In genomic region chr12:1367331-1367730, GRCh38 we compare ENCODE assay signal across 19 cellular contexts.
DNase-seq lines count a peak whose midpoint lies in the region; ATAC-seq, FAIRE-seq and TF ChIP-seq lines count a peak whose summit lies in the region.
"Had no signal": no experiment of that assay in that cellular context is flagged by ENCODE, and none has a peak within 500 bp of the region (broad histone marks: within the 10 kb centered on the region; RNA-seq: fewer than 3 reads in every experiment).

No MANE protein-coding gene starts in this region.

- H3K9me3 Mint-ChIP-seq in endodermal cell (no peaks in the 10 kb centered on the region), neural progenitor cell (no peaks in the 10 kb centered on the region)
- H3K9me3 Mint-ChIP-seq: CD8-positive, alpha-beta T cell had no signal

- H3K9ac ChIP-seq in endodermal cell (ENCODE audit: extremely low read depth, low read length, poor library complexity, severe bottlenecking) (no peak overlapping the region), neural progenitor cell (no peak overlapping the region)
- H3K9ac ChIP-seq: BLaER1 treated with 17β-estradiol and CSF1 and Interleukin-3, amounts not matched to agents 10 nM and 100 nM; KMS-11; SK-N-SH had no signal

- TF ChIP-seq POLR2A in H54 (IDR thresholded peaks at IDR 0.05; ENCODE audit: low read depth, low read length), result no peak
- TF ChIP-seq POLR2A in GM12892 (IDR thresholded peaks at IDR 0.05; ENCODE audit: low read depth, low read length), result no peak

- no peak overlapping the region for H3K27ac Mint-ChIP-seq in endodermal cell
- H3K27ac Mint-ChIP-seq in neural progenitor cell, result peak overlapping the region; percentile 78
- H3K27ac Mint-ChIP-seq: CD8-positive, alpha-beta T cell had no signal

- H3K79me2 ChIP-seq in neural progenitor cell (ENCODE audit: low read depth), result no peaks in the 10 kb centered on the region

- DNase-seq in A673 (ENCODE audit: low spot score), result peak; percentile 19
- no peak for DNase-seq in H54 (ENCODE audit: insufficient read length, low spot score)
- no peak for DNase-seq in endodermal cell
- no peak for DNase-seq in neural progenitor cell (ENCODE audit: low spot score)
- no peak for DNase-seq in central memory CD4-positive, alpha-beta T cell
- DNase-seq in GM12892 (ENCODE audit: insufficient read length), result no peak
- DNase-seq: CD8-positive, alpha-beta T cell; DMS79; H7; NCI-H1417 treated with DMSO at 0.1 percent for 48 hours; NCI-H187 treated with DMSO at 0.1 percent for 48 hours; NCI-H510A; OCI-M1; SHP77; SK-N-SH had no signal

- H3K4me1 Mint-ChIP-seq in endodermal cell (peaks cover 7% of the 10 kb centered on the region), neural progenitor cell (peaks cover 62% of the 10 kb centered on the region)

- no peak for TF ChIP-seq CTCF in A673 (conservative IDR thresholded peaks at IDR 0.05; ENCODE audit: low read depth, low read length)
- TF ChIP-seq CTCF in endodermal cell (conservative IDR thresholded peaks at IDR 0.05), result no peak
- no peak for TF ChIP-seq CTCF in neural progenitor cell (IDR thresholded peaks at IDR 0.05)

- intact Hi-C loops in A673 (cut with micrococcal nuclease; ENCODE audit: unreplicated experiment), result no loop called here

- H3K4me1 ChIP-seq in A673 (ENCODE audit: insufficient read depth, low read length, poor library complexity, severe bottlenecking) (peaks cover 39% of the 10 kb centered on the region), endodermal cell (ENCODE audit: control insufficient read depth, insufficient read depth, low read length) (no peaks in the 10 kb centered on the region), neural progenitor cell (peaks cover 10% of the 10 kb centered on the region)
- H3K4me1 ChIP-seq: BLaER1 treated with 17β-estradiol and CSF1 and Interleukin-3, amounts not matched to agents 10 nM and 100 nM had no signal

- ATAC-seq in GM21723 (IDR thresholded peaks at IDR 0.05; ENCODE audit: unreplicated experiment) (no peak), HG02588 (IDR thresholded peaks at IDR 0.05; ENCODE audit: unreplicated experiment) (no peak)
- ATAC-seq: CD8-positive, alpha-beta T cell had no signal

- no peak overlapping the region for H3K4me3 Mint-ChIP-seq in endodermal cell
- peak overlapping the region; percentile 54 for H3K4me3 Mint-ChIP-seq in neural progenitor cell
- H3K4me3 Mint-ChIP-seq: CD8-positive, alpha-beta T cell had no signal

- FAIRE-seq in H54 (lab: Jason Lieb, UNC) (peak; percentile 61), GM12892 (lab: Jason Lieb, UNC) (no peak)

- no peaks in the 10 kb centered on the region for H3K36me3 ChIP-seq in A673 (ENCODE audit: insufficient read depth, low read length, poor library complexity, severe bottlenecking)
- peaks cover 8% of the 10 kb centered on the region for H3K36me3 ChIP-seq in endodermal cell (ENCODE audit: control insufficient read depth, insufficient read depth, low read length)
- peaks cover 5% of the 10 kb centered on the region for H3K36me3 ChIP-seq in neural progenitor cell

- peaks cover 4% of the 10 kb centered on the region for H3F3A ChIP-seq in neural progenitor cell (ENCODE audit: low read depth)

- peaks cover 22% of the 10 kb centered on the region for H3K36me3 Mint-ChIP-seq in endodermal cell (ENCODE audit: low read depth)
- peaks cover 9% of the 10 kb centered on the region for H3K36me3 Mint-ChIP-seq in neural progenitor cell

- 80 to 94% methylated on average over 1 to 5 of the region's 5 CpGs for WGBS in endodermal cell (ENCODE audit: insufficient coverage in 1 of 2, insufficient read length in 1 of 2), 2 experiments

- H3K27ac ChIP-seq in A673 (ENCODE audit: low read depth, low read length, poor library complexity, severe bottlenecking) (peak overlapping the region; percentile 1), endodermal cell (ENCODE audit: low read depth, low read length) (peak overlapping the region; percentile 57), neural progenitor cell (no peak overlapping the region)
- H3K27ac ChIP-seq: BLaER1 treated with 17β-estradiol and CSF1 and Interleukin-3, amounts not matched to agents 10 nM and 100 nM; KMS-11 had no signal

- no peaks in the 10 kb centered on the region for H3K9me3 ChIP-seq in A673 (ENCODE audit: low read depth, low read length, poor library complexity, severe bottlenecking)
- no peaks in the 10 kb centered on the region for H3K9me3 ChIP-seq in endodermal cell (ENCODE audit: control insufficient read depth, low read length)
- H3K9me3 ChIP-seq in neural progenitor cell (ENCODE audit: low read depth), result no peaks in the 10 kb centered on the region
- H3K9me3 ChIP-seq: SK-N-SH had no signal

- H3K4me3 ChIP-seq in A673 (ENCODE audit: low read depth, low read length, poor library complexity, severe bottlenecking) (no peak overlapping the region), endodermal cell (ENCODE audit: low read length) (no peak overlapping the region), neural progenitor cell (no peak overlapping the region)
- H3K4me3 ChIP-seq: BLaER1 treated with 17β-estradiol and CSF1 and Interleukin-3, amounts not matched to agents 10 nM and 100 nM had no signal

- CTCF ChIA-PET in A673 (lab: Charles Lee), result no interaction called here

- BruUV-seq in A673 (replicated peaks; lab: Mats Ljungman, UMichigan), result no TSS peak

- H2AFZ ChIP-seq in neural progenitor cell (replicated peaks), result no peak overlapping the region

- H3K4me2 ChIP-seq in neural progenitor cell, result peak overlapping the region; percentile 31
- H3K4me2 ChIP-seq: BLaER1 treated with 17β-estradiol and CSF1 and Interleukin-3, amounts not matched to agents 10 nM and 100 nM; KMS-11; SK-N-SH had no signal

- H3K27me3 ChIP-seq in A673 (replicated peaks; ENCODE audit: insufficient read depth, low read depth, low read length, poor library complexity) (no peaks in the 10 kb centered on the region), endodermal cell (ENCODE audit: control insufficient read depth, insufficient read depth, low read length, poor library complexity, severe bottlenecking) (no peaks in the 10 kb centered on the region), neural progenitor cell (no peaks in the 10 kb centered on the region)
- H3K27me3 ChIP-seq: BLaER1 treated with 17β-estradiol and CSF1 and Interleukin-3, amounts not matched to agents 10 nM and 100 nM had no signal

- H3K27me3 Mint-ChIP-seq in endodermal cell (ENCODE audit: insufficient read depth), result no peaks in the 10 kb centered on the region
- no peaks in the 10 kb centered on the region for H3K27me3 Mint-ChIP-seq in neural progenitor cell (ENCODE audit: insufficient read depth, low read depth)

- no peaks in the 10 kb centered on the region for H4K20me1 ChIP-seq in neural progenitor cell (ENCODE audit: low read depth)
- H4K20me1 ChIP-seq: BLaER1 treated with 17β-estradiol and CSF1 and Interleukin-3, amounts not matched to agents 10 nM and 100 nM had no signal

- POLR2A ChIA-PET in A673 (lab: Charles Lee; ENCODE audit: low non-redundant PET), result no interaction called here
